In genomic region chr4:156636398-156636797, GRCh38 we compare ENCODE assay signal across 19 cellular contexts.
"Had no signal": no experiment of that assay in that cellular context is flagged by ENCODE, and none has a peak within 500 bp of the region (broad histone marks: within the 10 kb centered on the region; RNA-seq: fewer than 3 reads in every experiment).

No MANE protein-coding gene starts in this region.

- DNase-seq: KBM-7, NCI-H1092, NCI-H1105 treated with DMSO at 0.1 percent for 48 hours, NCI-H1417 treated with DMSO at 0.1 percent for 48 hours, NCI-H146, NCI-H1694 treated with DMSO at 0.1 percent for 48 hours, NCI-H1930, NCI-H2081, NCI-H2107, NCI-H2227 treated with DMSO at 0.1 percent for 48 hours, NCI-H524, NCI-H526 treated with DMSO at 0.1 percent for 48 hours, NCI-H748 treated with DMSO at 0.1 percent for 48 hours, Right ventricle myocardium superior, RPMI8226, SIG-M5 had no signal

- H3K27ac ChIP-seq: SJSA1 had no signal

- H3K27me3 ChIP-seq: SJSA1 had no signal

- H3K36me3 ChIP-seq: SJSA1 had no signal

- H3K4me3 ChIP-seq: SJSA1, SK-N-MC had no signal

- FAIRE-seq: RCC 7860 had no signal
